Comparison of ENCODE assay signal across 1 cellular context in genomic region chr13:54573186-54573585, GRCh38.
TF ChIP-seq lines count a peak whose summit lies in the region.

No MANE protein-coding gene starts in this region.

TF ChIP-seq in H1, 55 proteins besides CTCF, POLR2A, EP300 and RAD21:
- TF ChIP-seq KDM4A (IDR thresholded peaks at IDR 0.05; ENCODE audit: low read depth, low read length, severe bottlenecking) = no peak
- TF ChIP-seq USF2 (IDR thresholded peaks at IDR 0.05; ENCODE audit: low read length) = no peak
- no peak for TF ChIP-seq NANOG (IDR thresholded peaks at IDR 0.05; ENCODE audit: insufficient read depth, low read depth, low read length, poor library complexity, severe bottlenecking)
- no peak for TF ChIP-seq JUN (IDR thresholded peaks at IDR 0.05; ENCODE audit: low read depth, low read length)
- TF ChIP-seq TBP (IDR thresholded peaks at IDR 0.05; ENCODE audit: low read depth, low read length) = no peak
- TF ChIP-seq TAF1 (IDR thresholded peaks at IDR 0.05; ENCODE audit: low read depth, low read length) = no peak
- TF ChIP-seq CHD7 (IDR thresholded peaks at IDR 0.05; ENCODE audit: insufficient replicate concordance, low read length) = no peak
- TF ChIP-seq EZH2 (IDR thresholded peaks at IDR 0.05; ENCODE audit: low read depth, low read length, severe bottlenecking) = no peak
- no peak for TF ChIP-seq MAFK (IDR thresholded peaks at IDR 0.05; ENCODE audit: low read depth, low read length)
- no peak for TF ChIP-seq SIX5 (IDR thresholded peaks at IDR 0.05; ENCODE audit: low read depth, low read length)
- TF ChIP-seq ZNF274 (IDR thresholded peaks at IDR 0.05; ENCODE audit: borderline replicate concordance, extremely low read depth, low read length) = no peak
